ENCODE assay signal across 1 cellular context in the genomic region with DNA sequence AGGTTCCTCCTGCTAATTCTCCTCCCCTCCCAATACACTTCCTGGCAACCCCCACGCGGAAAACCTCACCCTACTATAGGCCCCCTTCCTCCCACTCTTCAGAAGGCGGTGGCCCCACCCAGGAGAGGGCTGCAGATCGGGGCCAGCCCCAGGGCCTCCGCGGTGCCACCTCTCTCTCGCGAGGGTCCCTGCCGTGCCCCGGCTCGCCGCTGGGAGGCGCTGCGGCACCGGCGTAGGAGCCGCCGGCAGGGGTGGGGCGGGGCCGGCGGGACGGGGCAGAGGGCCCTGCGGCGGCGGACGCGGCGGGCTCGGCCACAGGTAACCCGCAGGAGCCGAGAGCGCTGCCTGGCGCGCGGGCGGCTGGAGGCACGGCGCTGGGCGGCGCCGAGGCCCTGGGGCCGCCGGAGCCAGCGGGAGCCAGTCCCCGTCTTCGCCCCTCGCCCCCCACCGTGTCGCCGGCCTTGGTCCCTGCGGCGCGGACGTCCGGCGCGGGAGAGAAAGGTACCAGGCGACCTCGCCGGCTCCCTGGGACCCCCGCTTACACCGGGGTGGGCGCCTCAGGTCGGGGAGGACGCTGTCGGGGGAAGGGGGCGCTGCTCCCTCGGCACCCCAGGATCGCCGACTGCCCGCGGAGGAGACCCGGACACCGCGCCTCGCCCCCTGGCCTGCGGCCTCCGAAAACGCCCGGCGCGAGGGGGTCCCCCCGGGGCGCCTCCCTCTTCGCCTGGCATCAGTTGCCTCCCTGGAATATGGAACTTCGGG.
TF ChIP-seq lines count a peak whose summit lies in the region.

TSS of gene ANKRD6 (plus strand) at position 278 of the 762 bp plus-strand sequence. CDS start 133,825 bp downstream, outside the sequence.

TF ChIP-seq in H1, 55 proteins besides CTCF, POLR2A, EP300 and RAD21 (continued from another document):
- TF ChIP-seq CHD7 (IDR thresholded peaks at IDR 0.05; ENCODE audit: insufficient replicate concordance, low read length) (no peak), ASH2L (IDR thresholded peaks at IDR 0.05; ENCODE audit: low read length) (peak; percentile 25), TAF1 (IDR thresholded peaks at IDR 0.05; ENCODE audit: low read depth, low read length) (0 out of 2 replicates have a peak, but pooled peaks have one; percentile 34), CHD2 (IDR thresholded peaks at IDR 0.05; ENCODE audit: low read length) (peak; percentile 76; the same call in 1 of the 2 replicates), GABPA (IDR thresholded peaks at IDR 0.05; ENCODE audit: borderline replicate concordance, insufficient read depth, low read length) (no peak), NANOG (IDR thresholded peaks at IDR 0.05; ENCODE audit: insufficient read depth, low read depth, low read length, poor library complexity, severe bottlenecking) (peak; percentile 18), BRCA1 (IDR thresholded peaks at IDR 0.05; ENCODE audit: low read depth, low read length) (peak; percentile 49; the same call in 1 of the 2 replicates), KDM4A (IDR thresholded peaks at IDR 0.05; ENCODE audit: low read depth, low read length, severe bottlenecking) (peak; percentile 91), CBX8 (IDR thresholded peaks at IDR 0.05; ENCODE audit: borderline replicate concordance, low read depth, low read length) (no peak), HDAC2 (IDR thresholded peaks at IDR 0.05; ENCODE audit: borderline replicate concordance in 1 of 2, low read depth in 2 of 2, low read length in 2 of 2) (peak; percentile 18 to 59; a peak in 2 of 4 replicates)
- TF ChIP-seq, protein P1, sequence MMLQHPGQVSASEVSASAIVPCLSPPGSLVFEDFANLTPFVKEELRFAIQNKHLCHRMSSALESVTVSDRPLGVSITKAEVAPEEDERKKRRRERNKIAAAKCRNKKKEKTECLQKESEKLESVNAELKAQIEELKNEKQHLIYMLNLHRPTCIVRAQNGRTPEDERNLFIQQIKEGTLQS (IDR thresholded peaks at IDR 0.05; ENCODE audit: insufficient read depth, low read depth, low read length): 0 out of 2 replicates have a peak, but pooled peaks have one; percentile 18
